1 cellular context compared by ENCODE assay signal in the genomic region with DNA sequence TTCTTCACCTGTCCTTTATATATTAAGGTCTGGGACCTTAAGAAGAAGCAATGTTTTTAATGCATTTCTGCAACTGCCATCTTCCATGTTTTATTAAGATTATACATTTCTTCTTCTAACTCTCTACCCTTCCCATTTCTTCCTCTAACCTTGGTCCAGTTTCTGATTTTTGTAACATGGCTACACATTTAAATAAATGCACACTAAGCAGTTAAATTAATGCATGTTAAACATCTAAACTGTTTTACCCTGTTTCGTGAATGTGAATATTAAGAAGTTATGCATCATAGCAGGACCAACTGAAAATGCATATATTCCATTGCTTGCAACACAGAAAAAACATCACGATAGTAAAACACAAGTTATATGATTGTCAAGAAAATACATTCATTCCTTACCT.
TF ChIP-seq lines count a peak whose summit lies in the region.

No MANE protein-coding gene starts in this region.

TF ChIP-seq in HepG2, 621 proteins besides CTCF, POLR2A, EP300 and RAD21:
- TF ChIP-seq, protein P1, sequence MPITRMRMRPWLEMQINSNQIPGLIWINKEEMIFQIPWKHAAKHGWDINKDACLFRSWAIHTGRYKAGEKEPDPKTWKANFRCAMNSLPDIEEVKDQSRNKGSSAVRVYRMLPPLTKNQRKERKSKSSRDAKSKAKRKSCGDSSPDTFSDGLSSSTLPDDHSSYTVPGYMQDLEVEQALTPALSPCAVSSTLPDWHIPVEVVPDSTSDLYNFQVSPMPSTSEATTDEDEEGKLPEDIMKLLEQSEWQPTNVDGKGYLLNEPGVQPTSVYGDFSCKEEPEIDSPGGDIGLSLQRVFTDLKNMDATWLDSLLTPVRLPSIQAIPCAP (CRISPR knock-in tag; IDR thresholded peaks at IDR 0.05; ENCODE audit: low read depth): no peak
- TF ChIP-seq MAFF (IDR thresholded peaks at IDR 0.05; ENCODE audit: low read depth, low read length): peak; percentile 60
- no peak for TF ChIP-seq MBNL3 (CRISPR knock-in tag; conservative IDR thresholded peaks at IDR 0.05)
- peak; percentile 17 to 71; a peak in 3 of 4 replicates for TF ChIP-seq MAFK (conservative IDR thresholded peaks at IDR 0.05 in 1 of 2, IDR thresholded peaks at IDR 0.05 in 1 of 2; ENCODE audit: low read length in 2 of 2)
